12 cellular contexts compared by ENCODE assay signal in genomic region chr1:145751491-145752021, GRCh38. TPM values are rescaled to one million over a fixed set of nuclear protein-coding genes. Genes with fewer than 3 reads are reported as not detected.
DNase-seq lines count a peak whose midpoint lies in the region; TF ChIP-seq lines count a peak whose summit lies in the region.
"Had no signal": no experiment of that assay in that cellular context is flagged by ENCODE, and none has a peak within 500 bp of the region (broad histone marks: within the 10 kb centered on the region; RNA-seq: fewer than 3 reads in every experiment).

No MANE protein-coding gene starts in this region.

- no peaks in the 10 kb centered on the region for H3K27me3 Mint-ChIP-seq in activated T-cell treated with anti-CD3 and anti-CD28 coated beads, Interleukin-2, amount 50 U/mL, for 24 hours
- H3K27me3 Mint-ChIP-seq: activated CD4-positive, alpha-beta memory T cell treated with anti-CD3 and anti-CD28 coated beads, Interleukin-2, amount 10 ng/mL, durations not matched to agents 7 days and 5 days had no signal

- H3K4me3 Mint-ChIP-seq in activated T-cell treated with anti-CD3 and anti-CD28 coated beads, Interleukin-2, amount 50 U/mL, for 24 hours: no peak overlapping the region
- H3K4me3 Mint-ChIP-seq: activated CD4-positive, alpha-beta memory T cell treated with anti-CD3 and anti-CD28 coated beads, Interleukin-2, amount 10 ng/mL, durations not matched to agents 7 days and 5 days; GM23338; nephron had no signal

- no peaks in the 10 kb centered on the region for H3K27me3 ChIP-seq in uterus

- H3K4me3 ChIP-seq in uterus: no peak overlapping the region
- H3K4me3 ChIP-seq: GM12878, GM23338 had no signal

- H3K36me3 Mint-ChIP-seq in activated T-cell treated with anti-CD3 and anti-CD28 coated beads, Interleukin-2, amount 50 U/mL, for 24 hours (ENCODE audit: low read depth): peaks cover 79% of the 10 kb centered on the region

- H3K27ac ChIP-seq in caudate nucleus (ENCODE audit: low read depth, low read length): peak overlapping the region; percentile 77
- H3K27ac ChIP-seq in uterus: peak overlapping the region; percentile 45 to 48

- no peaks in the 10 kb centered on the region for H3K9me3 ChIP-seq in uterus

- peaks cover 10% of the 10 kb centered on the region for H3K4me1 Mint-ChIP-seq in activated T-cell treated with anti-CD3 and anti-CD28 coated beads, Interleukin-2, amount 50 U/mL, for 24 hours (ENCODE audit: low read depth)
- H3K4me1 Mint-ChIP-seq: activated CD4-positive, alpha-beta memory T cell treated with anti-CD3 and anti-CD28 coated beads, Interleukin-2, amount 10 ng/mL, durations not matched to agents 7 days and 5 days; GM23338; nephron had no signal

- intact Hi-C loops in uterus (cut with DNase I; ENCODE audit: low total_unique reads): no loop called here

- no peaks in the 10 kb centered on the region for H3K36me3 ChIP-seq in uterus

- no peak for TF ChIP-seq POLR2A in uterus (IDR thresholded peaks at IDR 0.05)

- no peaks in the 10 kb centered on the region for H3K9me3 Mint-ChIP-seq in activated T-cell treated with anti-CD3 and anti-CD28 coated beads, Interleukin-2, amount 50 U/mL, for 24 hours
- H3K9me3 Mint-ChIP-seq: activated CD4-positive, alpha-beta memory T cell treated with anti-CD3 and anti-CD28 coated beads, Interleukin-2, amount 10 ng/mL, durations not matched to agents 7 days and 5 days; GM23338; nephron had no signal

- H3K27ac Mint-ChIP-seq in activated T-cell treated with anti-CD3 and anti-CD28 coated beads, Interleukin-2, amount 50 U/mL, for 24 hours: peak overlapping the region; percentile 63
- H3K27ac Mint-ChIP-seq: activated CD4-positive, alpha-beta memory T cell treated with anti-CD3 and anti-CD28 coated beads, Interleukin-2, amount 10 ng/mL, durations not matched to agents 7 days and 5 days; GM23338; nephron had no signal

- peaks cover 3 to 5% of the 10 kb centered on the region in 2 donors for H3K4me1 ChIP-seq in uterus

- no peak for TF ChIP-seq CTCF in uterus (IDR thresholded peaks at IDR 0.05)

- DNase-seq in activated T-cell treated with anti-CD3 and anti-CD28 coated beads, Interleukin-2, amount 50 U/mL, for 24 hours: no peak
- no peak for DNase-seq in activated T-cell treated with anti-CD3 and anti-CD28 coated beads, Interleukin-2, amount 50 U/mL, for 1 hour
- DNase-seq in caudate nucleus (lab: John Stamatoyannopoulos, UW) (peak in 10 of 61 donors; percentile 1 to 39 (median 10)), lung microvascular endothelial cell (ENCODE audit: low read depth in 2 of 2) (peak; percentile 46 to 76), uterus (no peak), NCI-H345 treated with DMSO at 0.1 percent for 48 hours (lab: John Stamatoyannopoulos, UW; ENCODE audit: unreplicated experiment) (no peak), NCI-H345 (lab: John Stamatoyannopoulos, UW) (no peak)
- DNase-seq in effector CD4-positive, alpha-beta T cell: no peak
- DNase-seq: activated CD4-positive, alpha-beta memory T cell treated with anti-CD3 and anti-CD28 coated beads, Interleukin-2, amount 10 ng/mL, durations not matched to agents 7 days and 5 days had no signal

RNA-seq across cellular contexts. Expression of gene CD160, which starts 32.3 kb away (rescaled TPM):
- total RNA-seq in lung microvascular endothelial cell (not detected in 2 replicates), uterus (under 1 TPM in 1 of 4 donors, not detected in 3; 0.55 TPM)
- total RNA-seq: activated CD4-positive, alpha-beta memory T cell treated with anti-CD3 and anti-CD28 coated beads, Interleukin-2, amount 10 ng/mL, durations not matched to agents 7 days and 5 days; GM23338 had no signal

RNA-seq across cellular contexts. Expression of gene PDZK1, which starts 44.4 kb away (rescaled TPM):
- total RNA-seq in lung microvascular endothelial cell: not detected in 2 replicates
- total RNA-seq in uterus: under 1 TPM in 1 of 4 donors, not detected in 3; 0.35 TPM
- total RNA-seq: GM23338 had no signal

Comparison
In these comparisons a context has a peak if more than half of its experiments do, and no peak if none do; other contexts are left out.
1. DNase-seq: peak in lung microvascular endothelial cell (2 of 2); none in activated T-cell treated with anti-CD3 and anti-CD28 coated beads, Interleukin-2, amount 50 U/mL, for 24 hours (single experiment), activated T-cell treated with anti-CD3 and anti-CD28 coated beads, Interleukin-2, amount 50 U/mL, for 1 hour (single experiment), uterus (0 of 2), NCI-H345 treated with DMSO at 0.1 percent for 48 hours (single experiment), NCI-H345 (single experiment) and effector CD4-positive, alpha-beta T cell (single experiment).